ENCODE assay signal across 10 cellular contexts in the genomic region with DNA sequence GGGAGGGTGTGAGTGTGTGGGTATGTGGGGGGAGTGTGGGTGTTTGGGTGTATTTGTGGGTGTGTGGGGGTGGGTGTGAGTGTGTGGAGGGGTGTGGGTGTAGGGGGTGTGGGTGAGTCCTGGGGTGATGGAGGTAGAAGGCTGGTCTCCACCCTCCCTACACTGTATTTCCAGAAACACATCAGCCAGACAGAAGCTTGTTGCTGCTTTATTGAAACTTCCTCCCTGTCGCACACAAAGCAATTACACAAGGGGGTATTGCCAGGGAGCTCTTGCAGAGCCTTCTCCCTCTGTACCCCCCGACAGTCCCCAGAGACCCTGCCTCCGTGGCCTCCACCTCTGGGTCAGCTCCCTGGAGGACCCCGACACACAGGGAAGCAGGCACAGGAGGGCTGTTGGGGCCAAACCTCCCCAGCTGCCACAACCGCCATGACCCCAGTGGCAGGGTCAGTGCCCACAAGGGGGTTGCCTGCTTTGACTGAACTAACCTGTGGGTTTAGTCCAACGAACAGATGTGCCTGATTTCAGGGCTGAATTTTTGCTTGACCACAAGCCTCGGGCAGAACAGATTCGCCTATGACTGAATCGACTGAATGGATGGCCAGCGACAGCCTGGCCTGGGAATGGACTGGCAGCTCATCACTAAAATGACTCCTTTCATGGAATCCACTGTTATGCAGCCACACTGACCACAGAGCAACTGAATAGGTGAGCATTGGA. TPM values are rescaled to one million over a fixed set of nuclear protein-coding genes. Genes with fewer than 3 reads are reported as not detected.
DNase-seq lines count a peak whose midpoint lies in the region; ATAC-seq and TF ChIP-seq lines count a peak whose summit lies in the region.
"Had no signal": no experiment of that assay in that cellular context is flagged by ENCODE, and none has a peak within 500 bp of the region (broad histone marks: within the 10 kb centered on the region; RNA-seq: fewer than 3 reads in every experiment).

No MANE protein-coding gene starts in this region.

- ATAC-seq in HG03108 (IDR thresholded peaks at IDR 0.05; ENCODE audit: unreplicated experiment) (peak; percentile 60), HG03378 (IDR thresholded peaks at IDR 0.05; ENCODE audit: unreplicated experiment) (no peak)
- peak; percentile 28 for ATAC-seq in activated T-helper 17 cell treated with anti-CD3 and anti-CD28 coated beads, Interleukin-2, amount 50 U/mL, for 72 hours (replicated peaks)
- ATAC-seq in naive thymus-derived CD8-positive, alpha-beta T cell = peak; percentile 72 to 78
- ATAC-seq: left lung had no signal

- DNase-seq in GM10248 (ENCODE audit: extremely low spot score) = peak; percentile 68
- DNase-seq in naive thymus-derived CD8-positive, alpha-beta T cell = no peak
- DNase-seq in cerebellum (ENCODE audit: low spot score) = no peak
- no peak for DNase-seq in T-helper 9 cell
- no peak for DNase-seq in GOT3 (lab: John Stamatoyannopoulos, UW)
- DNase-seq: left lung; stimulated activated CD4-positive, alpha-beta T cell treated with anti-CD3 and anti-CD28 coated beads, Interleukin-4, amount 100 ng/mL, for 24 hours had no signal

- TF ChIP-seq CTCF in GM10248 (IDR thresholded peaks at IDR 0.05; ENCODE audit: control extremely low read depth, extremely low read depth, low read depth, missing control alignments) = no peak

- CTCF ChIA-PET in GM10248 (lab: Yijun Ruan, JAX) = interaction anchor here (0.8 to 19.1 kb wide), 10 partner anchors 8 to 69 kb away, joined by 3 to 611 read pairs (median 5); no protein-coding TSS in a partner anchor

- H3K36me3 Mint-ChIP-seq in activated T-helper 17 cell treated with anti-CD3 and anti-CD28 coated beads, Interleukin-2, amount 50 U/mL, for 72 hours (ENCODE audit: low read depth) = peaks cover 58% of the 10 kb centered on the region
- peaks cover 4 to 56% (median 23%) of the 10 kb centered on the region in 3 donors for H3K36me3 Mint-ChIP-seq in naive thymus-derived CD8-positive, alpha-beta T cell

- H3K27ac Mint-ChIP-seq in activated T-helper 17 cell treated with anti-CD3 and anti-CD28 coated beads, Interleukin-2, amount 50 U/mL, for 72 hours = peak overlapping the region; percentile 59
- peak overlapping the region; percentile 68 to 92 (median 86) for H3K27ac Mint-ChIP-seq in naive thymus-derived CD8-positive, alpha-beta T cell

- POLR2A ChIA-PET in GM10248 (lab: Yijun Ruan, JAX) = interaction anchor here (0.6 to 1.8 kb wide), 8 partner anchors 9 to 188 kb away, joined by 3 to 13 read pairs (median 4); no protein-coding TSS in a partner anchor
- POLR2A ChIA-PET in naive thymus-derived CD8-positive, alpha-beta T cell (lab: Charles Lee) = interaction anchor here (2.7 to 41.4 kb wide), 3 partner anchors 12 to 47 kb away, joined by 8 to 1432 read pairs (median 58); partner anchors contain the start of gene LAPTM5

- H3K9me3 Mint-ChIP-seq in activated T-helper 17 cell treated with anti-CD3 and anti-CD28 coated beads, Interleukin-2, amount 50 U/mL, for 72 hours = no peaks in the 10 kb centered on the region
- no peaks in the 10 kb centered on the region for H3K9me3 Mint-ChIP-seq in naive thymus-derived CD8-positive, alpha-beta T cell

- H3K27me3 Mint-ChIP-seq in activated T-helper 17 cell treated with anti-CD3 and anti-CD28 coated beads, Interleukin-2, amount 50 U/mL, for 72 hours = no peaks in the 10 kb centered on the region
- H3K27me3 Mint-ChIP-seq in naive thymus-derived CD8-positive, alpha-beta T cell = no peaks in the 10 kb centered on the region

- H3K4me3 Mint-ChIP-seq in activated T-helper 17 cell treated with anti-CD3 and anti-CD28 coated beads, Interleukin-2, amount 50 U/mL, for 72 hours = peak overlapping the region; percentile 3
- H3K4me3 Mint-ChIP-seq in naive thymus-derived CD8-positive, alpha-beta T cell = peak overlapping the region in 1 of 10 donors; percentile 18

- H3K4me1 Mint-ChIP-seq in activated T-helper 17 cell treated with anti-CD3 and anti-CD28 coated beads, Interleukin-2, amount 50 U/mL, for 72 hours = no peaks in the 10 kb centered on the region
- H3K4me1 Mint-ChIP-seq in naive thymus-derived CD8-positive, alpha-beta T cell = peaks cover 18 to 55% (median 34%) of the 10 kb centered on the region in 4 donors

RNA-seq across cellular contexts. Expression of gene MATN1, which starts 9.1 kb away (rescaled TPM):
- total RNA-seq in activated T-helper 17 cell treated with anti-CD3 and anti-CD28 coated beads, Interleukin-2, amount 50 U/mL, for 72 hours = under 1 TPM; 0.26 to 0.52 TPM
- total RNA-seq in naive thymus-derived CD8-positive, alpha-beta T cell = under 1 TPM; 0.47 to 0.96 TPM
- polyA plus RNA-seq in naive thymus-derived CD8-positive, alpha-beta T cell = under 1 TPM in 1 of 3 donors, not detected in 2; 0.07 TPM
- total RNA-seq in cerebellum = 0.36 TPM

RNA-seq across cellular contexts. Expression of gene LAPTM5, which starts 25.1 kb away (rescaled TPM):
- 100 to 1,000 TPM; 316 to 333 TPM for total RNA-seq in activated T-helper 17 cell treated with anti-CD3 and anti-CD28 coated beads, Interleukin-2, amount 50 U/mL, for 72 hours
- total RNA-seq in naive thymus-derived CD8-positive, alpha-beta T cell = 100 to 1,000 TPM; 565 to 585 TPM
- 100 to 1,000 TPM; 534 to 602 (median 561) TPM for polyA plus RNA-seq in naive thymus-derived CD8-positive, alpha-beta T cell
- 7.8 TPM for total RNA-seq in cerebellum

Comparison
In these comparisons a context has a peak if more than half of its experiments do, and no peak if none do; other contexts are left out.
1. RNA of gene LAPTM5, which starts 25.1 kb away (total RNA-seq): 565 to 585 TPM in naive thymus-derived CD8-positive, alpha-beta T cell and 316 to 333 TPM in activated T-helper 17 cell treated with anti-CD3 and anti-CD28 coated beads, Interleukin-2, amount 50 U/mL, for 72 hours; 7.8 TPM in cerebellum (single experiment); every median in the first group is over 10 times any median in the second.